ENCODE assay signal across 11 cellular contexts in the genomic region with DNA sequence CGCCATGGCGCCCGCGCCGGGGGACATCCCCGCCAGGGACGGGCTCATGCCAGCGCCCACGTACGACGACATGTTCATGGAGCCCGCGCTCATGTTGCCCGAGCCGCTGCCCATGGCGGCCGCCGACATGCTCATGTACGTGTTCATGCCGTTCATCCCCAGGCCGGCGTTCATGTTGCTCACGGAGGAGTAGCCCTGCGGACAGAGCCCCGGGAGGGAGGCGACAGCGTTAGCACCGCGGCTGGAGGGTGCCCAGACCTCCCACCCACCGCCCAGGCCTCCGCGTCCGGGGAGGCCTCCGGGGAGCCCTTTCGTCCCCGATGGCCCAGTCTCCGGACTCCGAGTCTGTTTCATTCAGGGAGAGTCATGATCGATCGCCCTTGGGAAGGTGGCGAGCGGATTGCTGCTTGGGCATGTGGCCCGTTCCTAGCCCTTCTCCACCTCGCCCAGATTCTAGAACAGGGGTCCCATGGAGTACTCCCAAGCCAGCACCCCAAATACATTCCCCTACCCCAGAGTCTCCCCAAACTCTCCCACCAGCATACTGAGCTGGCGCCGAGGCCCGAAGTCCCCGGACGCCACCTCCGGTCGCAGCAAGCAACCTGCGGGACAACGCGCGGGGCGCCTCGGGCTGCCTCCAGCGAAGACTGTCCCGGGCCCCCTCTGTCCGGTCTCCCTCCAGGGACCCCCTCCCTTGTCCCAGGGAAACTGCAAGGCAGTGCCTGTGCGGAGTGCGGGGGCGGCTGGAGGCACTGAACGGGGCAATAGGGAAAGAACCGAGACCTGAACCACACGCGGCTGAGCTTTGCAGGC. TPM values are rescaled to one million over a fixed set of nuclear protein-coding genes. Genes with fewer than 3 reads are reported as not detected.
DNase-seq lines count a peak whose midpoint lies in the region; ATAC-seq, FAIRE-seq and TF ChIP-seq lines count a peak whose summit lies in the region.
"Had no signal": no experiment of that assay in that cellular context is flagged by ENCODE, and none has a peak within 500 bp of the region (broad histone marks: within the 10 kb centered on the region; RNA-seq: fewer than 3 reads in every experiment).

No MANE protein-coding gene starts in this region.

- TF ChIP-seq CTCF in RWPE2 (IDR thresholded peaks at IDR 0.05; ENCODE audit: poor library complexity, severe bottlenecking) = peak; percentile 6

- 3 to 6% (median 6%) methylated on average over 60 to 67 of the region's 67 CpGs for WGBS in small intestine, 3 donors

- peaks cover 16 to 24% of the 10 kb centered on the region in 2 donors for H3K36me3 Mint-ChIP-seq in activated naive CD4-positive, alpha-beta T cell treated with anti-CD3 and anti-CD28 coated beads, Interleukin-2, amount 50 U/mL, for 72 hours

- H3K27me3 ChIP-seq in RWPE2 (ENCODE audit: insufficient read depth, poor library complexity, severe bottlenecking) = peaks cover 14% of the 10 kb centered on the region
- peaks cover 99% of the 10 kb centered on the region for H3K27me3 ChIP-seq in iPS-20b (ENCODE audit: insufficient read depth, low read length)
- peaks cover 13 to 51% of the 10 kb centered on the region in 2 donors for H3K27me3 ChIP-seq in small intestine (ENCODE audit: control insufficient read depth in 2 of 2, insufficient read depth in 2 of 2, low read length in 2 of 2)

- FAIRE-seq in small intestine (lab: Jason Lieb, UNC) (no peak), RCC 7860 (lab: Jason Lieb, UNC) (no peak)
- FAIRE-seq: GM19239 had no signal

- DNase-seq in HS-5 (ENCODE audit: low read depth) (peak; percentile 2), RWPE2 (ENCODE audit: low spot score) (no peak), small intestine (no peak), RCC 7860 (ENCODE audit: low spot score) (no peak)
- no peak for DNase-seq in activated naive CD4-positive, alpha-beta T cell treated with anti-CD3 and anti-CD28 coated beads, Interleukin-2, amount 50 U/mL, for 72 hours (ENCODE audit: low spot score in 2 of 2)
- DNase-seq: activated T-cell treated with anti-CD3 and anti-CD28 coated beads for 4 hours, cortex of kidney, GDM1 had no signal

- peak overlapping the region; percentile 20 for H3K27ac ChIP-seq in RWPE2 (ENCODE audit: poor library complexity, severe bottlenecking)
- H3K27ac ChIP-seq in iPS-20b (ENCODE audit: low read length) = no peak overlapping the region
- H3K27ac ChIP-seq in small intestine (ENCODE audit: low read depth in 1 of 2, low read length in 1 of 2) = no peak overlapping the region

- ATAC-seq in RWPE2 (ENCODE audit: low read depth) = peak; percentile 5; the same call in 1 of the 3 replicates
- no peak for ATAC-seq in HG03175 (IDR thresholded peaks at IDR 0.05; ENCODE audit: unreplicated experiment)
- ATAC-seq in activated naive CD4-positive, alpha-beta T cell treated with anti-CD3 and anti-CD28 coated beads, Interleukin-2, amount 50 U/mL, for 72 hours = no peak

- H3K4me3 ChIP-seq in RWPE2 (ENCODE audit: severe bottlenecking) (peak overlapping the region; percentile 53), iPS-20b (ENCODE audit: low read length) (peak overlapping the region; percentile 51; the same call in 1 of the 2 replicates), small intestine (ENCODE audit: low read depth in 1 of 2, low read length in 2 of 2) (peak overlapping the region; percentile 38 to 52)

- H3K9ac ChIP-seq in iPS-20b (ENCODE audit: low read depth, low read length) = no peak overlapping the region

- no peak overlapping the region for H3K27ac Mint-ChIP-seq in activated naive CD4-positive, alpha-beta T cell treated with anti-CD3 and anti-CD28 coated beads, Interleukin-2, amount 50 U/mL, for 72 hours

- H3K9me3 ChIP-seq in RWPE2 (ENCODE audit: severe bottlenecking) (no peaks in the 10 kb centered on the region), iPS-20b (ENCODE audit: insufficient read depth, low read depth, low read length) (peaks cover 12% of the 10 kb centered on the region; the same call in 1 of the 2 replicates), small intestine (ENCODE audit: control insufficient read depth, low read depth) (no peaks in the 10 kb centered on the region)

- H3K36me3 ChIP-seq in RWPE2 (ENCODE audit: low read depth) = peaks cover 18% of the 10 kb centered on the region
- no peaks in the 10 kb centered on the region for H3K36me3 ChIP-seq in iPS-20b (ENCODE audit: insufficient read depth, low read depth, low read length)
- no peaks in the 10 kb centered on the region for H3K36me3 ChIP-seq in small intestine (ENCODE audit: control insufficient read depth in 2 of 2, insufficient read depth in 2 of 2, low read length in 2 of 2)

- H3K4me1 ChIP-seq in RWPE2 (ENCODE audit: insufficient read depth, poor library complexity, severe bottlenecking) (no peaks in the 10 kb centered on the region), iPS-20b (ENCODE audit: insufficient read depth, low read length) (no peaks in the 10 kb centered on the region; the same call in 1 of the 2 replicates), small intestine (ENCODE audit: control insufficient read depth in 2 of 2, insufficient read depth in 1 of 2, low read depth in 1 of 2, low read length in 1 of 2) (no peaks in the 10 kb centered on the region)

- peaks cover 0 to 6% of the 10 kb centered on the region in 2 donors for H3K9me3 Mint-ChIP-seq in activated naive CD4-positive, alpha-beta T cell treated with anti-CD3 and anti-CD28 coated beads, Interleukin-2, amount 50 U/mL, for 72 hours

RNA-seq across cellular contexts. Expression of gene FOXA2, which starts 1.2 kb away (rescaled TPM):
- polyA plus RNA-seq in small intestine = 1 to 10 TPM in 1 of 3 donors, under 1 TPM in 2; 0.45 to 3.4 (median 0.54) TPM
- total RNA-seq in activated naive CD4-positive, alpha-beta T cell treated with anti-CD3 and anti-CD28 coated beads, Interleukin-2, amount 50 U/mL, for 72 hours = not detected
